1 cellular context compared by ENCODE assay signal in the genomic region with DNA sequence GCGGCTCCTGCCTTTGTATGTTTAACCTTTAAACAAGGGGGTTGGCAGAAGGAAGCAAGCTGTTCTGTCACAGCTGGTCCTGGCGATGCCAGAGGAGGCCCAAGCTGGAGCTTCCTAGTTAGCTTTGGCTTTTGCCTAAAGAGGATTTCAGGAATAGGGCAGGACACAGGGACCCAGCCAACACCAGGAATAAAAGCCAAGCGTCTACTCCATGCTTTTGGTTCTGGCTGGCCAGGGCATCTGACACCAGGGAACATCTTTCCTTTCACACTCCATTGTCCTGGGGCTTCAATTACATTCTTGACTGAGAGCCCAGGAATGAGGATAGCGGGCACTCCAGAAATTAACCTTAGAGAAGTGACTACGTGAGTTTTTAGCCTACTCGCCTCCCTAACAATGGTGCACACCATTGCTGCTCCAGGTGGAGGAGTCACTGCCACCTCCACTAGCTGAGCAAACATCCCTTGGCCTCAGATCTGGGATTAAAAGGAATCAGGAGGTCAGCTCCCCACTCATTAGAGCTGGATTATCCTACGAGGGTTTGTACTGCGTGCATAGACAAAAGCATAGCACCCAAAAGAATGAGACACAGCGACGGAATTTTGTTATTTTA.
TF ChIP-seq lines count a peak whose summit lies in the region.

No MANE protein-coding gene starts in this region.

TF ChIP-seq in IMR-90, 13 proteins besides CTCF, POLR2A, EP300 and RAD21:
- TF ChIP-seq SMC3 (IDR thresholded peaks at IDR 0.05; ENCODE audit: low read depth, low read length) (no peak), CHD1 (IDR thresholded peaks at IDR 0.05; ENCODE audit: low read depth, low read length) (no peak), NFE2L2 (IDR thresholded peaks at IDR 0.05; ENCODE audit: low read depth, low read length) (no peak), CEBPB (IDR thresholded peaks at IDR 0.05; ENCODE audit: low read depth, low read length) (no peak), MAFK (IDR thresholded peaks at IDR 0.05; ENCODE audit: low read depth, low read length) (no peak), MXI1 (IDR thresholded peaks at IDR 0.05; ENCODE audit: borderline replicate concordance, low read depth, low read length) (no peak), RCOR1 (IDR thresholded peaks at IDR 0.05; ENCODE audit: insufficient replicate concordance, low read length) (no peak), BHLHE40 (IDR thresholded peaks at IDR 0.05; ENCODE audit: low read depth, low read length) (no peak), FOS (IDR thresholded peaks at IDR 0.05; ENCODE audit: low read depth, low read length) (no peak), RFX5 (IDR thresholded peaks at IDR 0.05; ENCODE audit: low read depth, low read length) (no peak), MAZ (IDR thresholded peaks at IDR 0.05; ENCODE audit: borderline replicate concordance, low read depth, low read length) (no peak)
- TF ChIP-seq, protein P1, sequence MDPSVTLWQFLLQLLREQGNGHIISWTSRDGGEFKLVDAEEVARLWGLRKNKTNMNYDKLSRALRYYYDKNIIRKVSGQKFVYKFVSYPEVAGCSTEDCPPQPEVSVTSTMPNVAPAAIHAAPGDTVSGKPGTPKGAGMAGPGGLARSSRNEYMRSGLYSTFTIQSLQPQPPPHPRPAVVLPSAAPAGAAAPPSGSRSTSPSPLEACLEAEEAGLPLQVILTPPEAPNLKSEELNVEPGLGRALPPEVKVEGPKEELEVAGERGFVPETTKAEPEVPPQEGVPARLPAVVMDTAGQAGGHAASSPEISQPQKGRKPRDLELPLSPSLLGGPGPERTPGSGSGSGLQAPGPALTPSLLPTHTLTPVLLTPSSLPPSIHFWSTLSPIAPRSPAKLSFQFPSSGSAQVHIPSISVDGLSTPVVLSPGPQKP (IDR thresholded peaks at IDR 0.05; ENCODE audit: borderline replicate concordance, low read depth, low read length), result no peak
- TF ChIP-seq, protein P2, sequence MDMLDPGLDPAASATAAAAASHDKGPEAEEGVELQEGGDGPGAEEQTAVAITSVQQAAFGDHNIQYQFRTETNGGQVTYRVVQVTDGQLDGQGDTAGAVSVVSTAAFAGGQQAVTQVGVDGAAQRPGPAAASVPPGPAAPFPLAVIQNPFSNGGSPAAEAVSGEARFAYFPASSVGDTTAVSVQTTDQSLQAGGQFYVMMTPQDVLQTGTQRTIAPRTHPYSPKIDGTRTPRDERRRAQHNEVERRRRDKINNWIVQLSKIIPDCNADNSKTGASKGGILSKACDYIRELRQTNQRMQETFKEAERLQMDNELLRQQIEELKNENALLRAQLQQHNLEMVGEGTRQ (IDR thresholded peaks at IDR 0.05; ENCODE audit: low read depth, low read length), result no peak
